Comparison of ENCODE assay signal across 1 cellular context in the genomic region with DNA sequence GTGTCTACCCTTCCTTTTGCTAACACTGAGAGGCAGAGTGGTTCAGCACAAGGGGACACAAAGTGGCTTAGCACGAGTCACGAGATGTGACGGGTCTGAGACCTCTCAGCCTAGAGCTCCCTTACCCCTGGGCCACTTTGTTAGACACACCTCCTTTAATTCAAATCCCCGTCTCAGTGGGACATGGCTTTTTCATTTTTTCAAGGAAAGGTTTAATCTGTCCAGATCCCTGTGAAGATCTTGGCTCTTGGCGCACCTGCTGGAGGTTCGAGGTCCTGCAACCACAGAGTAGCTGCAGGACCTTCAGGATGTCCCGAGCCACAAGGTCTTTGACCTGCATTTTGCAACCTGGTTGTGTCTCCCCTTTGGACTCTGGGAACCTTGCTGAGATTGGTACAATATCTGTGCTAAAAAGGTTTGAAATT.
TF ChIP-seq lines count a peak whose summit lies in the region.

No MANE protein-coding gene starts in this region.

TF ChIP-seq in HepG2, 621 proteins besides CTCF, POLR2A, EP300 and RAD21 (continued from another document and continues in another):
- TF ChIP-seq, protein P1, sequence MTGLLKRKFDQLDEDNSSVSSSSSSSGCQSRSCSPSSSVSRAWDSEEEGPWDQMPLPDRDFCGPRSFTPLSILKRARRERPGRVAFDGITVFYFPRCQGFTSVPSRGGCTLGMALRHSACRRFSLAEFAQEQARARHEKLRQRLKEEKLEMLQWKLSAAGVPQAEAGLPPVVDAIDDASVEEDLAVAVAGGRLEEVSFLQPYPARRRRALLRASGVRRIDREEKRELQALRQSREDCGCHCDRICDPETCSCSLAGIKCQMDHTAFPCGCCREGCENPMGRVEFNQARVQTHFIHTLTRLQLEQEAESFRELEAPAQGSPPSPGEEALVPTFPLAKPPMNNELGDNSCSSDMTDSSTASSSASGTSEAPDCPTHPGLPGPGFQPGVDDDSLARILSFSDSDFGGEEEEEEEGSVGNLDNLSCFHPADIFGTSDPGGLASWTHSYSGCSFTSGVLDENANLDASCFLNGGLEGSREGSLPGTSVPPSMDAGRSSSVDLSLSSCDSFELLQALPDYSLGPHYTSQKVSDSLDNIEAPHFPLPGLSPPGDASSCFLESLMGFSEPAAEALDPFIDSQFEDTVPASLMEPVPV (CRISPR knock-in tag; IDR thresholded peaks at IDR 0.05), result no peak
- TF ChIP-seq GZF1 (CRISPR knock-in tag; IDR thresholded peaks at IDR 0.05) (no peak), KLF11 (CRISPR knock-in tag; IDR thresholded peaks at IDR 0.05) (no peak), BRCA1 (CRISPR knock-in tag; IDR thresholded peaks at IDR 0.05) (no peak), ZNF737 (CRISPR knock-in tag; IDR thresholded peaks at IDR 0.05; ENCODE audit: borderline replicate concordance) (no peak), NONO (IDR thresholded peaks at IDR 0.05) (no peak), NONO (CRISPR knock-in tag; conservative IDR thresholded peaks at IDR 0.05) (peak; percentile 43; the same call in 1 of the 2 replicates), ZNF75D (CRISPR knock-in tag; IDR thresholded peaks at IDR 0.05; ENCODE audit: borderline replicate concordance) (no peak), LCORL (IDR thresholded peaks at IDR 0.05) (no peak), LCORL (CRISPR knock-in tag; IDR thresholded peaks at IDR 0.05) (peak; percentile 76), MEIS1 (CRISPR knock-in tag; IDR thresholded peaks at IDR 0.05; ENCODE audit: borderline replicate concordance) (no peak), ZNF501 (CRISPR knock-in tag; IDR thresholded peaks at IDR 0.05) (no peak), ZNF354B (CRISPR knock-in tag; IDR thresholded peaks at IDR 0.05) (no peak), SMC3 (IDR thresholded peaks at IDR 0.05; ENCODE audit: low read length) (peak; percentile 77), XBP1 (CRISPR knock-in tag; IDR thresholded peaks at IDR 0.05) (no peak), ZNF792 (CRISPR knock-in tag; IDR thresholded peaks at IDR 0.05) (no peak), BRD4 (CRISPR knock-in tag; IDR thresholded peaks at IDR 0.05) (no peak), TGIF2 (CRISPR knock-in tag; IDR thresholded peaks at IDR 0.05) (no peak), ZNF282 (IDR thresholded peaks at IDR 0.05; ENCODE audit: partially characterized antibody) (no peak), CBX5 (CRISPR knock-in tag; IDR thresholded peaks at IDR 0.05; ENCODE audit: borderline replicate concordance) (peak; percentile 57; the same call in 1 of the 2 replicates), ZNF331 (CRISPR knock-in tag; IDR thresholded peaks at IDR 0.05) (peak; percentile 57; the same call in 1 of the 2 replicates), RARA (CRISPR knock-in tag; IDR thresholded peaks at IDR 0.05) (peak; percentile 58; the same call in 1 of the 2 replicates), ZFP36 (IDR thresholded peaks at IDR 0.05; ENCODE audit: borderline replicate concordance, low read depth, low read length, partially characterized antibody) (no peak), ZNF101 (CRISPR knock-in tag; IDR thresholded peaks at IDR 0.05; ENCODE audit: borderline replicate concordance, low read depth) (no peak), SIX4 (CRISPR knock-in tag; IDR thresholded peaks at IDR 0.05) (no peak; the same call in 1 of the 2 replicates), ZNF772 (CRISPR knock-in tag; IDR thresholded peaks at IDR 0.05) (no peak), XRCC5 (optimal IDR thresholded peaks at IDR 0.05; ENCODE audit: low read length) (peak; percentile 60), ZSCAN20 (CRISPR knock-in tag; IDR thresholded peaks at IDR 0.05; ENCODE audit: borderline replicate concordance) (no peak), DMAP1 (CRISPR knock-in tag; IDR thresholded peaks at IDR 0.05) (no peak; the same call in 1 of the 2 replicates), ZNF10 (CRISPR knock-in tag; IDR thresholded peaks at IDR 0.05; ENCODE audit: borderline replicate concordance, low read depth) (no peak), KDM1A (CRISPR knock-in tag; IDR thresholded peaks at IDR 0.05) (0 out of 2 replicates have a peak, but pooled peaks have one; percentile 48), MXI1 (IDR thresholded peaks at IDR 0.05; ENCODE audit: borderline replicate concordance, low read depth, low read length) (no peak), CCDC6 (CRISPR knock-in tag; IDR thresholded peaks at IDR 0.05) (no peak), ZNF747 (CRISPR knock-in tag; IDR thresholded peaks at IDR 0.05; ENCODE audit: borderline replicate concordance) (no peak)
- TF ChIP-seq, protein P2, sequence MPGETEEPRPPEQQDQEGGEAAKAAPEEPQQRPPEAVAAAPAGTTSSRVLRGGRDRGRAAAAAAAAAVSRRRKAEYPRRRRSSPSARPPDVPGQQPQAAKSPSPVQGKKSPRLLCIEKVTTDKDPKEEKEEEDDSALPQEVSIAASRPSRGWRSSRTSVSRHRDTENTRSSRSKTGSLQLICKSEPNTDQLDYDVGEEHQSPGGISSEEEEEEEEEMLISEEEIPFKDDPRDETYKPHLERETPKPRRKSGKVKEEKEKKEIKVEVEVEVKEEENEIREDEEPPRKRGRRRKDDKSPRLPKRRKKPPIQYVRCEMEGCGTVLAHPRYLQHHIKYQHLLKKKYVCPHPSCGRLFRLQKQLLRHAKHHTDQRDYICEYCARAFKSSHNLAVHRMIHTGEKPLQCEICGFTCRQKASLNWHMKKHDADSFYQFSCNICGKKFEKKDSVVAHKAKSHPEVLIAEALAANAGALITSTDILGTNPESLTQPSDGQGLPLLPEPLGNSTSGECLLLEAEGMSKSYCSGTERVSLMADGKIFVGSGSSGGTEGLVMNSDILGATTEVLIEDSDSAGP (CRISPR knock-in tag; IDR thresholded peaks at IDR 0.05; ENCODE audit: borderline replicate concordance), result no peak
- TF ChIP-seq, protein P3, sequence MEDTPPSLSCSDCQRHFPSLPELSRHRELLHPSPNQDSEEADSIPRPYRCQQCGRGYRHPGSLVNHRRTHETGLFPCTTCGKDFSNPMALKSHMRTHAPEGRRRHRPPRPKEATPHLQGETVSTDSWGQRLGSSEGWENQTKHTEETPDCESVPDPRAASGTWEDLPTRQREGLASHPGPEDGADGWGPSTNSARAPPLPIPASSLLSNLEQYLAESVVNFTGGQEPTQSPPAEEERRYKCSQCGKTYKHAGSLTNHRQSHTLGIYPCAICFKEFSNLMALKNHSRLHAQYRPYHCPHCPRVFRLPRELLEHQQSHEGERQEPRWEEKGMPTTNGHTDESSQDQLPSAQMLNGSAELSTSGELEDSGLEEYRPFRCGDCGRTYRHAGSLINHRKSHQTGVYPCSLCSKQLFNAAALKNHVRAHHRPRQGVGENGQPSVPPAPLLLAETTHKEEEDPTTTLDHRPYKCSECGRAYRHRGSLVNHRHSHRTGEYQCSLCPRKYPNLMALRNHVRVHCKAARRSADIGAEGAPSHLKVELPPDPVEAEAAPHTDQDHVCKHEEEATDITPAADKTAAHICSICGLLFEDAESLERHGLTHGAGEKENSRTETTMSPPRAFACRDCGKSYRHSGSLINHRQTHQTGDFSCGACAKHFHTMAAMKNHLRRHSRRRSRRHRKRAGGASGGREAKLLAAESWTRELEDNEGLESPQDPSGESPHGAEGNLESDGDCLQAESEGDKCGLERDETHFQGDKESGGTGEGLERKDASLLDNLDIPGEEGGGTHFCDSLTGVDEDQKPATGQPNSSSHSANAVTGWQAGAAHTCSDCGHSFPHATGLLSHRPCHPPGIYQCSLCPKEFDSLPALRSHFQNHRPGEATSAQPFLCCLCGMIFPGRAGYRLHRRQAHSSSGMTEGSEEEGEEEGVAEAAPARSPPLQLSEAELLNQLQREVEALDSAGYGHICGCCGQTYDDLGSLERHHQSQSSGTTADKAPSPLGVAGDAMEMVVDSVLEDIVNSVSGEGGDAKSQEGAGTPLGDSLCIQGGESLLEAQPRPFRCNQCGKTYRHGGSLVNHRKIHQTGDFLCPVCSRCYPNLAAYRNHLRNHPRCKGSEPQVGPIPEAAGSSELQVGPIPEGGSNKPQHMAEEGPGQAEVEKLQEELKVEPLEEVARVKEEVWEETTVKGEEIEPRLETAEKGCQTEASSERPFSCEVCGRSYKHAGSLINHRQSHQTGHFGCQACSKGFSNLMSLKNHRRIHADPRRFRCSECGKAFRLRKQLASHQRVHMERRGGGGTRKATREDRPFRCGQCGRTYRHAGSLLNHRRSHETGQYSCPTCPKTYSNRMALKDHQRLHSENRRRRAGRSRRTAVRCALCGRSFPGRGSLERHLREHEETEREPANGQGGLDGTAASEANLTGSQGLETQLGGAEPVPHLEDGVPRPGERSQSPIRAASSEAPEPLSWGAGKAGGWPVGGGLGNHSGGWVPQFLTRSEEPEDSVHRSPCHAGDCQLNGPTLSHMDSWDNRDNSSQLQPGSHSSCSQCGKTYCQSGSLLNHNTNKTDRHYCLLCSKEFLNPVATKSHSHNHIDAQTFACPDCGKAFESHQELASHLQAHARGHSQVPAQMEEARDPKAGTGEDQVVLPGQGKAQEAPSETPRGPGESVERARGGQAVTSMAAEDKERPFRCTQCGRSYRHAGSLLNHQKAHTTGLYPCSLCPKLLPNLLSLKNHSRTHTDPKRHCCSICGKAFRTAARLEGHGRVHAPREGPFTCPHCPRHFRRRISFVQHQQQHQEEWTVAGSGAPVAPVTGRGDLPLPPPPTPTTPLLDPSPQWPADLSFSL (CRISPR knock-in tag; IDR thresholded peaks at IDR 0.05), result peak; percentile 83
- TF ChIP-seq, protein P4, sequence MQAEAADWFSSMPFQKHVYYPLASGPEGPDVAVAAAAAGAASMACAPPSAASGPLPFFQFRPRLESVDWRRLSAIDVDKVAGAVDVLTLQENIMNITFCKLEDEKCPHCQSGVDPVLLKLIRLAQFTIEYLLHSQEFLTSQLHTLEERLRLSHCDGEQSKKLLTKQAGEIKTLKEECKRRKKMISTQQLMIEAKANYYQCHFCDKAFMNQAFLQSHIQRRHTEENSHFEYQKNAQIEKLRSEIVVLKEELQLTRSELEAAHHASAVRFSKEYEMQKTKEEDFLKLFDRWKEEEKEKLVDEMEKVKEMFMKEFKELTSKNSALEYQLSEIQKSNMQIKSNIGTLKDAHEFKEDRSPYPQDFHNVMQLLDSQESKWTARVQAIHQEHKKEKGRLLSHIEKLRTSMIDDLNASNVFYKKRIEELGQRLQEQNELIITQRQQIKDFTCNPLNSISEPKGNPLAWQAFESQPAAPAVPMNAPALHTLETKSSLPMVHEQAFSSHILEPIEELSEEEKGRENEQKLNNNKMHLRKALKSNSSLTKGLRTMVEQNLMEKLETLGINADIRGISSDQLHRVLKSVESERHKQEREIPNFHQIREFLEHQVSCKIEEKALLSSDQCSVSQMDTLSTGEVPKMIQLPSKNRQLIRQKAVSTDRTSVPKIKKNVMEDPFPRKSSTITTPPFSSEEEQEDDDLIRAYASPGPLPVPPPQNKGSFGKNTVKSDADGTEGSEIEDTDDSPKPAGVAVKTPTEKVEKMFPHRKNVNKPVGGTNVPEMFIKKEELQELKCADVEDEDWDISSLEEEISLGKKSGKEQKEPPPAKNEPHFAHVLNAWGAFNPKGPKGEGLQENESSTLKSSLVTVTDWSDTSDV (CRISPR knock-in tag; IDR thresholded peaks at IDR 0.05), result no peak
- TF ChIP-seq, protein P5, sequence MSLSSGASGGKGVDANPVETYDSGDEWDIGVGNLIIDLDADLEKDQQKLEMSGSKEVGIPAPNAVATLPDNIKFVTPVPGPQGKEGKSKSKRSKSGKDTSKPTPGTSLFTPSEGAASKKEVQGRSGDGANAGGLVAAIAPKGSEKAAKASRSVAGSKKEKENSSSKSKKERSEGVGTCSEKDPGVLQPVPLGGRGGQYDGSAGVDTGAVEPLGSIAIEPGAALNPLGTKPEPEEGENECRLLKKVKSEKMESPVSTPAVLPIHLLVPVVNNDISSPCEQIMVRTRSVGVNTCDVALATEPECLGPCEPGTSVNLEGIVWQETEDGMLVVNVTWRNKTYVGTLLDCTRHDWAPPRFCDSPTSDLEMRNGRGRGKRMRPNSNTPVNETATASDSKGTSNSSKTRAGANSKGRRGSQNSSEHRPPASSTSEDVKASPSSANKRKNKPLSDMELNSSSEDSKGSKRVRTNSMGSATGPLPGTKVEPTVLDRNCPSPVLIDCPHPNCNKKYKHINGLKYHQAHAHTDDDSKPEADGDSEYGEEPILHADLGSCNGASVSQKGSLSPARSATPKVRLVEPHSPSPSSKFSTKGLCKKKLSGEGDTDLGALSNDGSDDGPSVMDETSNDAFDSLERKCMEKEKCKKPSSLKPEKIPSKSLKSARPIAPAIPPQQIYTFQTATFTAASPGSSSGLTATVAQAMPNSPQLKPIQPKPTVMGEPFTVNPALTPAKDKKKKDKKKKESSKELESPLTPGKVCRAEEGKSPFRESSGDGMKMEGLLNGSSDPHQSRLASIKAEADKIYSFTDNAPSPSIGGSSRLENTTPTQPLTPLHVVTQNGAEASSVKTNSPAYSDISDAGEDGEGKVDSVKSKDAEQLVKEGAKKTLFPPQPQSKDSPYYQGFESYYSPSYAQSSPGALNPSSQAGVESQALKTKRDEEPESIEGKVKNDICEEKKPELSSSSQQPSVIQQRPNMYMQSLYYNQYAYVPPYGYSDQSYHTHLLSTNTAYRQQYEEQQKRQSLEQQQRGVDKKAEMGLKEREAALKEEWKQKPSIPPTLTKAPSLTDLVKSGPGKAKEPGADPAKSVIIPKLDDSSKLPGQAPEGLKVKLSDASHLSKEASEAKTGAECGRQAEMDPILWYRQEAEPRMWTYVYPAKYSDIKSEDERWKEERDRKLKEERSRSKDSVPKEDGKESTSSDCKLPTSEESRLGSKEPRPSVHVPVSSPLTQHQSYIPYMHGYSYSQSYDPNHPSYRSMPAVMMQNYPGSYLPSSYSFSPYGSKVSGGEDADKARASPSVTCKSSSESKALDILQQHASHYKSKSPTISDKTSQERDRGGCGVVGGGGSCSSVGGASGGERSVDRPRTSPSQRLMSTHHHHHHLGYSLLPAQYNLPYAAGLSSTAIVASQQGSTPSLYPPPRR (CRISPR knock-in tag; IDR thresholded peaks at IDR 0.05; ENCODE audit: borderline replicate concordance), result no peak
- TF ChIP-seq, protein P6, sequence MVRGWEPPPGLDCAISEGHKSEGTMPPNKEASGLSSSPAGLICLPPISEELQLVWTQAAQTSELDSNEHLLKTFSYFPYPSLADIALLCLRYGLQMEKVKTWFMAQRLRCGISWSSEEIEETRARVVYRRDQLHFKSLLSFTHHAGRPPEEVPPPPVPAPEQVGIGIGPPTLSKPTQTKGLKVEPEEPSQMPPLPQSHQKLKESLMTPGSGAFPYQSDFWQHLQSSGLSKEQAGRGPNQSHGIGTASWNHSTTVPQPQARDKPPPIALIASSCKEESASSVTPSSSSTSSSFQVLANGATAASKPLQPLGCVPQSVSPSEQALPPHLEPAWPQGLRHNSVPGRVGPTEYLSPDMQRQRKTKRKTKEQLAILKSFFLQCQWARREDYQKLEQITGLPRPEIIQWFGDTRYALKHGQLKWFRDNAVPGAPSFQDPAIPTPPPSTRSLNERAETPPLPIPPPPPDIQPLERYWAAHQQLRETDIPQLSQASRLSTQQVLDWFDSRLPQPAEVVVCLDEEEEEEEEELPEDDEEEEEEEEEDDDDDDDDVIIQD (CRISPR knock-in tag; IDR thresholded peaks at IDR 0.05; ENCODE audit: low read depth), result peak; percentile 83; the same call in 1 of the 2 replicates
- TF ChIP-seq, protein P7, sequence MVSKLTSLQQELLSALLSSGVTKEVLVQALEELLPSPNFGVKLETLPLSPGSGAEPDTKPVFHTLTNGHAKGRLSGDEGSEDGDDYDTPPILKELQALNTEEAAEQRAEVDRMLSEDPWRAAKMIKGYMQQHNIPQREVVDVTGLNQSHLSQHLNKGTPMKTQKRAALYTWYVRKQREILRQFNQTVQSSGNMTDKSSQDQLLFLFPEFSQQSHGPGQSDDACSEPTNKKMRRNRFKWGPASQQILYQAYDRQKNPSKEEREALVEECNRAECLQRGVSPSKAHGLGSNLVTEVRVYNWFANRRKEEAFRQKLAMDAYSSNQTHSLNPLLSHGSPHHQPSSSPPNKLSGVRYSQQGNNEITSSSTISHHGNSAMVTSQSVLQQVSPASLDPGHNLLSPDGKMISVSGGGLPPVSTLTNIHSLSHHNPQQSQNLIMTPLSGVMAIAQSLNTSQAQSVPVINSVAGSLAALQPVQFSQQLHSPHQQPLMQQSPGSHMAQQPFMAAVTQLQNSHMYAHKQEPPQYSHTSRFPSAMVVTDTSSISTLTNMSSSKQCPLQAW (CRISPR knock-in tag; IDR thresholded peaks at IDR 0.05), result peak; percentile 38; the same call in 1 of the 2 replicates
